10 cellular contexts compared by ENCODE assay signal in genomic region chr3:183548262-183548769, GRCh38. TPM values are rescaled to one million over a fixed set of nuclear protein-coding genes. Genes with fewer than 3 reads are reported as not detected.
DNase-seq lines count a peak whose midpoint lies in the region; ATAC-seq and TF ChIP-seq lines count a peak whose summit lies in the region.
"Had no signal": no experiment of that assay in that cellular context is flagged by ENCODE, and none has a peak within 500 bp of the region (broad histone marks: within the 10 kb centered on the region; RNA-seq: fewer than 3 reads in every experiment).

No MANE protein-coding gene starts in this region.

- no peak overlapping the region for H3K27ac ChIP-seq in transverse colon
- H3K27ac ChIP-seq: gastroesophageal sphincter had no signal

- H3K4me1 ChIP-seq in transverse colon, result peaks cover 0 to 7% (median 2%) of the 10 kb centered on the region in 4 donors
- H3K4me1 ChIP-seq: gastroesophageal sphincter had no signal

- H3K4me3 Mint-ChIP-seq in natural killer cell treated with Interleukin-12 subunit alpha and Interleukin-12 subunit beta and Interleukin-15 and Interleukin-18, amount 100 ng/mL, for 72 hours, result no peak overlapping the region

- intact Hi-C loops in transverse colon (cut with DNase I; ENCODE audit: low total_unique reads), result no loop called here

- in situ Hi-C loops in SK-MEL-5 (cut with HindIII; ENCODE audit: low pct_unique_long_range_greater_than_20kb, low sequenced_read_pairs), result no loop called here
- in situ Hi-C loops in transverse colon (cut with MboI; ENCODE audit: low pct_ligation_motif_present in 1 of 4, low pct_unique_long_range_greater_than_20kb in 1 of 4, low sequenced_read_pairs in 3 of 4), result no loop called here

- H3K4me1 Mint-ChIP-seq in natural killer cell treated with Interleukin-12 subunit alpha and Interleukin-12 subunit beta and Interleukin-15 and Interleukin-18, amount 100 ng/mL, for 72 hours (ENCODE audit: low read depth in 2 of 2), result peaks cover 37 to 44% of the 10 kb centered on the region in 2 donors

- 61% methylated on average over 2 of the region's 2 CpGs; no CpG with 5 or more reads in 1 of the 2 donors for WGBS in transverse colon (ENCODE audit: low coverage in 1 of 2), 2 donors

- TF ChIP-seq POLR2A in transverse colon (IDR thresholded peaks at IDR 0.05), result no peak

- H3K4me3 ChIP-seq in retinal pigment epithelial cell (ENCODE audit: low read length) (no peak overlapping the region), transverse colon (no peak overlapping the region)
- H3K4me3 ChIP-seq: gastroesophageal sphincter had no signal

- DNase-seq in NCI-H146 (lab: John Stamatoyannopoulos, UW), result peak; percentile 52
- no peak for DNase-seq in NCI-H146 treated with DMSO at 0.1 percent for 48 hours (lab: John Stamatoyannopoulos, UW; ENCODE audit: unreplicated experiment)
- peak; percentile 74 for DNase-seq in SK-MEL-5 (ENCODE audit: low read depth, low spot score)
- peak; percentile 78 for DNase-seq in glomerular endothelial cell (ENCODE audit: extremely low read depth, low read depth, low spot score)
- DNase-seq in retinal pigment epithelial cell (ENCODE audit: low read depth), result peak; percentile 87
- no peak for DNase-seq in natural killer cell treated with Interleukin-12 subunit alpha and Interleukin-12 subunit beta and Interleukin-15 and Interleukin-18, amount 100 ng/mL, for 72 hours (ENCODE audit: low spot score)
- DNase-seq in anterior cingulate cortex (lab: John Stamatoyannopoulos, UW), result no peak
- DNase-seq in transverse colon, result no peak
- DNase-seq: activated T-cell treated with anti-CD3 and anti-CD28 coated beads, Interleukin-2, amount 50 U/mL, for 48 hours had no signal

- no peaks in the 10 kb centered on the region for H3K27me3 ChIP-seq in transverse colon
- H3K27me3 ChIP-seq: gastroesophageal sphincter had no signal

- H3K9me3 Mint-ChIP-seq in natural killer cell treated with Interleukin-12 subunit alpha and Interleukin-12 subunit beta and Interleukin-15 and Interleukin-18, amount 100 ng/mL, for 72 hours, result peaks cover 2% of the 10 kb centered on the region

- no peaks in the 10 kb centered on the region for H3K9me3 ChIP-seq in transverse colon
- H3K9me3 ChIP-seq: gastroesophageal sphincter had no signal

- H3K27me3 Mint-ChIP-seq in natural killer cell treated with Interleukin-12 subunit alpha and Interleukin-12 subunit beta and Interleukin-15 and Interleukin-18, amount 100 ng/mL, for 72 hours, result no peaks in the 10 kb centered on the region

- TF ChIP-seq CTCF in retinal pigment epithelial cell (conservative IDR thresholded peaks at IDR 0.05; ENCODE audit: low read depth, low read length), result no peak
- no peak for TF ChIP-seq CTCF in transverse colon (IDR thresholded peaks at IDR 0.05)

- peaks cover 4% of the 10 kb centered on the region for H3K36me3 Mint-ChIP-seq in natural killer cell treated with Interleukin-12 subunit alpha and Interleukin-12 subunit beta and Interleukin-15 and Interleukin-18, amount 100 ng/mL, for 72 hours

- no peak for TF ChIP-seq EP300 in transverse colon (IDR thresholded peaks at IDR 0.05; ENCODE audit: low read depth)

- no peaks in the 10 kb centered on the region for H3K36me3 ChIP-seq in transverse colon
- H3K36me3 ChIP-seq: gastroesophageal sphincter had no signal

- no peak for ATAC-seq in natural killer cell treated with Interleukin-12 subunit alpha and Interleukin-12 subunit beta and Interleukin-15 and Interleukin-18, amount 100 ng/mL, for 72 hours
- ATAC-seq: gastroesophageal sphincter had no signal

- H3K27ac Mint-ChIP-seq in natural killer cell treated with Interleukin-12 subunit alpha and Interleukin-12 subunit beta and Interleukin-15 and Interleukin-18, amount 100 ng/mL, for 72 hours, result no peak overlapping the region

RNA-seq across cellular contexts. Expression of gene KLHL6, which starts 7.2 kb away (rescaled TPM):
- total RNA-seq in SK-MEL-5 (2014; rRNA removed; shearing (Covaris generic)), result 0.11 and 0.13 TPM in 2 replicates
- polyA plus RNA-seq in SK-MEL-5 (2015; cell fraction: cytosol; rRNA removed), result 0.03 and 0.05 TPM in 2 replicates
- polyA plus RNA-seq in SK-MEL-5 (2015; cell fraction: nucleus; rRNA removed), result 0.59 and 2.2 TPM in 2 replicates
- total RNA-seq in glomerular endothelial cell (9.5 and 13.0 TPM in 2 replicates), transverse colon (10 to 100 TPM in 1 of 4 donors, 1 to 10 TPM in 2, under 1 TPM in 1; 0.60 to 17.0 (median 2.7) TPM)
- total RNA-seq in natural killer cell treated with Interleukin-12 subunit alpha and Interleukin-12 subunit beta and Interleukin-15 and Interleukin-18, amount 100 ng/mL, for 72 hours, result 10 to 100 TPM; 16.9 to 19.3 TPM

Comparison
In these comparisons a context has a peak if more than half of its experiments do, and no peak if none do; other contexts are left out.
1. DNase-seq: peak in NCI-H146 (single experiment), SK-MEL-5 (single experiment), glomerular endothelial cell (single experiment) and retinal pigment epithelial cell (single experiment); none in NCI-H146 treated with DMSO at 0.1 percent for 48 hours (single experiment), natural killer cell treated with Interleukin-12 subunit alpha and Interleukin-12 subunit beta and Interleukin-15 and Interleukin-18, amount 100 ng/mL, for 72 hours (single experiment), anterior cingulate cortex (0 of 58) and transverse colon (single experiment).